1 cellular context compared by ENCODE assay signal in the genomic region with DNA sequence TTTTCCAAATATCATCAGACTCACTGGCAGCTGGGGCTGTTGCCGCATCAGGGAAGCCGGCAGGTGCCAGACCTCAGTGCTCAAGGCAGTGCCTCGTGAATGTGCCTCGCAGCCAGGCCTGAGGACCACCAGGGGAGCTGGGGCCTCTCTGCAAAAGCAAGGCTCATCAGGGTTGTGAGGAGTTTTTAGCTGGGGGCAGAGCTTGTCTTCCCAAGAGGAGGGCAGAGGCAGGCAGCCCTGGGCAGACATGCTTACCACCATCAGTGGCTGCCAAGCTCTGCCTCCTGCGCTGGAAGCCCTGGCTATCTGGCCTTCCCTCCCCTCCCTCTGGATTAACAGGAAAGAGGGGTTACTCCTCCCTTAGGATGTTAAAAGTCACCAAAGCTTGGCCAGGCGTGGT.
TF ChIP-seq lines count a peak whose summit lies in the region.

No MANE protein-coding gene starts in this region.

TF ChIP-seq in WTC11, 78 proteins besides CTCF, POLR2A, EP300 and RAD21 (continued from another document):
- TF ChIP-seq, protein P1, sequence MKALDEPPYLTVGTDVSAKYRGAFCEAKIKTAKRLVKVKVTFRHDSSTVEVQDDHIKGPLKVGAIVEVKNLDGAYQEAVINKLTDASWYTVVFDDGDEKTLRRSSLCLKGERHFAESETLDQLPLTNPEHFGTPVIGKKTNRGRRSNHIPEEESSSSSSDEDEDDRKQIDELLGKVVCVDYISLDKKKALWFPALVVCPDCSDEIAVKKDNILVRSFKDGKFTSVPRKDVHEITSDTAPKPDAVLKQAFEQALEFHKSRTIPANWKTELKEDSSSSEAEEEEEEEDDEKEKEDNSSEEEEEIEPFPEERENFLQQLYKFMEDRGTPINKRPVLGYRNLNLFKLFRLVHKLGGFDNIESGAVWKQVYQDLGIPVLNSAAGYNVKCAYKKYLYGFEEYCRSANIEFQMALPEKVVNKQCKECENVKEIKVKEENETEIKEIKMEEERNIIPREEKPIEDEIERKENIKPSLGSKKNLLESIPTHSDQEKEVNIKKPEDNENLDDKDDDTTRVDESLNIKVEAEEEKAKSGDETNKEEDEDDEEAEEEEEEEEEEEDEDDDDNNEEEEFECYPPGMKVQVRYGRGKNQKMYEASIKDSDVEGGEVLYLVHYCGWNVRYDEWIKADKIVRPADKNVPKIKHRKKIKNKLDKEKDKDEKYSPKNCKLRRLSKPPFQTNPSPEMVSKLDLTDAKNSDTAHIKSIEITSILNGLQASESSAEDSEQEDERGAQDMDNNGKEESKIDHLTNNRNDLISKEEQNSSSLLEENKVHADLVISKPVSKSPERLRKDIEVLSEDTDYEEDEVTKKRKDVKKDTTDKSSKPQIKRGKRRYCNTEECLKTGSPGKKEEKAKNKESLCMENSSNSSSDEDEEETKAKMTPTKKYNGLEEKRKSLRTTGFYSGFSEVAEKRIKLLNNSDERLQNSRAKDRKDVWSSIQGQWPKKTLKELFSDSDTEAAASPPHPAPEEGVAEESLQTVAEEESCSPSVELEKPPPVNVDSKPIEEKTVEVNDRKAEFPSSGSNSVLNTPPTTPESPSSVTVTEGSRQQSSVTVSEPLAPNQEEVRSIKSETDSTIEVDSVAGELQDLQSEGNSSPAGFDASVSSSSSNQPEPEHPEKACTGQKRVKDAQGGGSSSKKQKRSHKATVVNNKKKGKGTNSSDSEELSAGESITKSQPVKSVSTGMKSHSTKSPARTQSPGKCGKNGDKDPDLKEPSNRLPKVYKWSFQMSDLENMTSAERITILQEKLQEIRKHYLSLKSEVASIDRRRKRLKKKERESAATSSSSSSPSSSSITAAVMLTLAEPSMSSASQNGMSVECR (CRISPR knock-in tag; IDR thresholded peaks at IDR 0.05; ENCODE audit: borderline replicate concordance), result no peak
- TF ChIP-seq, protein P2, sequence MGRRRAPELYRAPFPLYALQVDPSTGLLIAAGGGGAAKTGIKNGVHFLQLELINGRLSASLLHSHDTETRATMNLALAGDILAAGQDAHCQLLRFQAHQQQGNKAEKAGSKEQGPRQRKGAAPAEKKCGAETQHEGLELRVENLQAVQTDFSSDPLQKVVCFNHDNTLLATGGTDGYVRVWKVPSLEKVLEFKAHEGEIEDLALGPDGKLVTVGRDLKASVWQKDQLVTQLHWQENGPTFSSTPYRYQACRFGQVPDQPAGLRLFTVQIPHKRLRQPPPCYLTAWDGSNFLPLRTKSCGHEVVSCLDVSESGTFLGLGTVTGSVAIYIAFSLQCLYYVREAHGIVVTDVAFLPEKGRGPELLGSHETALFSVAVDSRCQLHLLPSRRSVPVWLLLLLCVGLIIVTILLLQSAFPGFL (CRISPR knock-in tag; IDR thresholded peaks at IDR 0.05; ENCODE audit: borderline replicate concordance), result no peak
- no peak for TF ChIP-seq JAZF1 (CRISPR knock-in tag; IDR thresholded peaks at IDR 0.05)
- TF ChIP-seq ELF4 (CRISPR knock-in tag; IDR thresholded peaks at IDR 0.05; ENCODE audit: low read depth), result no peak
